Comparison of ENCODE assay signal across 17 cellular contexts in the genomic region with DNA sequence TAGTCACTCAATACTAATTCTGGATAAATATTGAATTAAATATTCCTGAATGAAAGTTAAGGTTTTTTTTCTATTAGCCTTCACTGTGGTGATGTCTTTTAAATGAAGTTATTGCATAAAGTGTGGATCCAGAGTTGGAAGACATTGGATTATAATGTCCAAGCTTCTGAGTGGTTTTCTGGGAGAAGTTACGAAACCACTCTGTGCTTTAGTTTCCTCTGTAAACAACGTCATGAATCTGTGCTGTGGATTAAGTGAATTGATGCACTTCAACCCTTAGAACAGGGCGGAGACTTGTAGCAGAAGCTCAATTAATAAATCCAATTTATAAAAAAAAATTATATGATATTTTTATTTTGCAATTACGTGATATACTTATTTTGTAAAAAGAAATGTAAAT.
"Had no signal": no experiment of that assay in that cellular context is flagged by ENCODE, and none has a peak within 500 bp of the region (broad histone marks: within the 10 kb centered on the region; RNA-seq: fewer than 3 reads in every experiment).

No MANE protein-coding gene starts in this region.

- H3K36me3 ChIP-seq: lower lobe of right lung, thoracic aorta had no signal

- H3K9me3 Mint-ChIP-seq: activated T-helper 17 cell treated with anti-CD3 and anti-CD28 coated beads, Interleukin-2, amount 50 U/mL, for 72 hours; neural crest cell; stimulated activated effector memory CD8-positive, alpha-beta T cell treated with anti-CD3 and anti-CD28 coated beads, Interleukin-12 subunit alpha, Interleukin-12 subunit beta, amount 100 ng/mL, for 72 hours had no signal

- H3K27ac Mint-ChIP-seq: activated T-helper 17 cell treated with anti-CD3 and anti-CD28 coated beads, Interleukin-2, amount 50 U/mL, for 72 hours; stimulated activated effector memory CD8-positive, alpha-beta T cell treated with anti-CD3 and anti-CD28 coated beads, Interleukin-12 subunit alpha, Interleukin-12 subunit beta, amount 100 ng/mL, for 72 hours had no signal

- H3K9me3 ChIP-seq: lower lobe of right lung, thoracic aorta had no signal

- H3K4me3 Mint-ChIP-seq: activated T-helper 17 cell treated with anti-CD3 and anti-CD28 coated beads, Interleukin-2, amount 50 U/mL, for 72 hours; neural crest cell; stimulated activated effector memory CD8-positive, alpha-beta T cell treated with anti-CD3 and anti-CD28 coated beads, Interleukin-12 subunit alpha, Interleukin-12 subunit beta, amount 100 ng/mL, for 72 hours had no signal

- DNase-seq: activated CD4-positive, alpha-beta T cell treated with anti-CD3 and anti-CD28 coated beads, Interleukin-2, amount 50 U/mL, for 4 hours; activated CD4-positive, CD25-positive, alpha-beta regulatory T cell treated with anti-CD3 and anti-CD28 coated beads, Interleukin-2, amount 50 U/mL, for 72 hours; activated naive CD4-positive, alpha-beta T cell treated with Interleukin-2 at 50 U/mL for 16 hours; central memory CD4-positive, alpha-beta T cell; effector CD4-positive, alpha-beta T cell; hypothalamus; kidney glomerular epithelial cell; lower lobe of right lung; midbrain; T-helper 1 cell; T1000 had no signal

- ATAC-seq: activated T-helper 17 cell treated with anti-CD3 and anti-CD28 coated beads, Interleukin-2, amount 50 U/mL, for 72 hours; lower lobe of right lung; SK-N-SH treated with all-trans-retinoic acid at 6 μM for 48 hours had no signal

- H3K27ac ChIP-seq: lower lobe of right lung, thoracic aorta had no signal

- H3K36me3 Mint-ChIP-seq: stimulated activated effector memory CD8-positive, alpha-beta T cell treated with anti-CD3 and anti-CD28 coated beads, Interleukin-12 subunit alpha, Interleukin-12 subunit beta, amount 100 ng/mL, for 72 hours had no signal

- H3K4me3 ChIP-seq: coronary artery, lower lobe of right lung, thoracic aorta had no signal

- H3K4me1 Mint-ChIP-seq: activated T-helper 17 cell treated with anti-CD3 and anti-CD28 coated beads, Interleukin-2, amount 50 U/mL, for 72 hours; neural crest cell; stimulated activated effector memory CD8-positive, alpha-beta T cell treated with anti-CD3 and anti-CD28 coated beads, Interleukin-12 subunit alpha, Interleukin-12 subunit beta, amount 100 ng/mL, for 72 hours had no signal
